12 cellular contexts compared by ENCODE assay signal in the genomic region with DNA sequence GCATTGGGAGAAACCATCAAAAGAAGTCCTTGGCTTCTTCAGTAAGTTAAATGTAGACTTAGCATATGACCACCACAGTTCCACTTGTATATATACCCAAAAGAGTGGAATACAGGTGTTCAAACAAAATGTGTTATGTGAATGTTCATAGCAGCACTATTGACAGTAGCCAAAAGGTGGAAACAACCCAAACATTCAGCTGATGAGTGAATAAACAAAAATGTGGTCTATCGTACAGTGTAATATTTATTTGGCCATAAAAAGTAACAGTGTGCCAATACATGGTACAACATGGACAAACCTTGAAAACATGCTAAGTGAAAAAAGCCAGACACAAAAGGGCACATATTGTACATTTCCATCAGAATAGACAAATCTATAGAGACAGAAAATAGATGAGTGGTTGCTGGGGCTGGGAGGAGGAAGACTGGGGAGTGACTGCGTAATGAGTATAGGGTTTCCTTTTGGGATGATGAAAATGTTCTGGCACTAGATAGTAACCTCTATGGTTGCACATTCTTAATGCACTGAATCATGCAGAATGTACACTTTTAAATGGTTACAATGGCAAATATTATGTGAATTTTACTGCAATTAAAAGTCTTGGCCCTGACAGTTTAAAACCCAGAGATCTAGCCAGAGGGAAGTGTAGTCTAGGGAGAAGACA. TPM values are rescaled to one million over a fixed set of nuclear protein-coding genes. Genes with fewer than 3 reads are reported as not detected.
DNase-seq lines count a peak whose midpoint lies in the region; ATAC-seq and TF ChIP-seq lines count a peak whose summit lies in the region.
"Had no signal": no experiment of that assay in that cellular context is flagged by ENCODE, and none has a peak within 500 bp of the region (broad histone marks: within the 10 kb centered on the region; RNA-seq: fewer than 3 reads in every experiment).

No MANE protein-coding gene starts in this region.

- no peak overlapping the region for H3K4me3 Mint-ChIP-seq in activated naive CD8-positive, alpha-beta T cell
- no peak overlapping the region for H3K4me3 Mint-ChIP-seq in glutamatergic neuron (ENCODE audit: unreplicated experiment)

- H3K9me3 Mint-ChIP-seq in activated naive CD8-positive, alpha-beta T cell (ENCODE audit: low read depth), result no peaks in the 10 kb centered on the region
- peaks cover 3% of the 10 kb centered on the region for H3K9me3 Mint-ChIP-seq in glutamatergic neuron (ENCODE audit: unreplicated experiment)

- TF ChIP-seq CTCF in AG10803 (conservative IDR thresholded peaks at IDR 0.05; ENCODE audit: low read length) (no peak), glutamatergic neuron (IDR thresholded peaks at IDR 0.05; ENCODE audit: partially characterized antibody, unreplicated experiment) (no peak)

- DNase-seq in AG10803 (ENCODE audit: low read depth) (peak; percentile 58), HS-5 (ENCODE audit: low read depth) (peak; percentile 87), glutamatergic neuron (no peak), D341Med (ENCODE audit: low spot score) (no peak), NCI-H2107 treated with DMSO at 0.1 percent for 48 hours (lab: John Stamatoyannopoulos, UW; ENCODE audit: unreplicated experiment) (no peak), iPS-NIHi11 (ENCODE audit: low spot score) (no peak)
- DNase-seq: activated gamma-delta T cell, NCI-H1694, ovary had no signal

- peak overlapping the region; percentile 75 for H3K27ac Mint-ChIP-seq in activated naive CD8-positive, alpha-beta T cell
- H3K27ac Mint-ChIP-seq in glutamatergic neuron (ENCODE audit: unreplicated experiment), result peak overlapping the region; percentile 6

- no peak overlapping the region for H3K4me3 ChIP-seq in AG10803 (ENCODE audit: low read length)
- H3K4me3 ChIP-seq: hepatocyte, ovary had no signal

- ATAC-seq in HG03432 (IDR thresholded peaks at IDR 0.05; ENCODE audit: unreplicated experiment), result no peak

- H3K4me1 Mint-ChIP-seq in activated naive CD8-positive, alpha-beta T cell (ENCODE audit: low read depth), result peaks cover 55% of the 10 kb centered on the region
- H3K4me1 Mint-ChIP-seq in glutamatergic neuron (ENCODE audit: low read depth, unreplicated experiment), result peaks cover 22% of the 10 kb centered on the region

- no peaks in the 10 kb centered on the region for H3K27me3 Mint-ChIP-seq in activated naive CD8-positive, alpha-beta T cell
- peaks cover 3% of the 10 kb centered on the region for H3K27me3 Mint-ChIP-seq in glutamatergic neuron (ENCODE audit: unreplicated experiment)

- H3K36me3 Mint-ChIP-seq in activated naive CD8-positive, alpha-beta T cell, result peaks cover 17% of the 10 kb centered on the region
- H3K36me3 Mint-ChIP-seq in glutamatergic neuron (ENCODE audit: unreplicated experiment), result peaks cover 10% of the 10 kb centered on the region

RNA-seq across cellular contexts. Expression of gene ERP29, which starts 5.5 kb away (rescaled TPM):
- total RNA-seq in glutamatergic neuron (ENCODE audit: unreplicated experiment), result 114 TPM

RNA-seq across cellular contexts. Expression of gene TMEM116, which starts 5.7 kb away (rescaled TPM):
- 9.7 TPM for total RNA-seq in glutamatergic neuron (ENCODE audit: unreplicated experiment)

Comparison
In these comparisons a context has a peak if more than half of its experiments do, and no peak if none do; other contexts are left out.
1. DNase-seq: peak in AG10803 (single experiment) and HS-5 (single experiment); none in glutamatergic neuron (single experiment), D341Med (single experiment), NCI-H2107 treated with DMSO at 0.1 percent for 48 hours (single experiment) and iPS-NIHi11 (single experiment).